15 cellular contexts compared by ENCODE assay signal in genomic region chr6:149845549-149845948, GRCh38. TPM values are rescaled to one million over a fixed set of nuclear protein-coding genes. Genes with fewer than 3 reads are reported as not detected.
DNase-seq lines count a peak whose midpoint lies in the region; ATAC-seq and TF ChIP-seq lines count a peak whose summit lies in the region.
"Had no signal": no experiment of that assay in that cellular context is flagged by ENCODE, and none has a peak within 500 bp of the region (broad histone marks: within the 10 kb centered on the region; RNA-seq: fewer than 3 reads in every experiment).

No MANE protein-coding gene starts in this region.

- no peak for TF ChIP-seq CTCF in IMR-90 (conservative IDR thresholded peaks at IDR 0.05; ENCODE audit: low read depth, low read length)
- no peak for TF ChIP-seq CTCF in RWPE2 (IDR thresholded peaks at IDR 0.05; ENCODE audit: poor library complexity, severe bottlenecking)
- no peak for TF ChIP-seq CTCF in mesothelial cell of epicardium (IDR thresholded peaks at IDR 0.05; ENCODE audit: unreplicated experiment)
- no peak for TF ChIP-seq CTCF in smooth muscle cell (IDR thresholded peaks at IDR 0.05; ENCODE audit: borderline replicate concordance, insufficient read depth, poor library complexity, severe bottlenecking)

- BruUV-seq in IMR-90 (replicated peaks; lab: Mats Ljungman, UMichigan): no TSS peak

- peak overlapping the region; percentile 18 for H2AK9ac ChIP-seq in IMR-90 (replicated peaks; ENCODE audit: low read depth, low read length, poor library complexity)

- no peak for TF ChIP-seq POLR2A in IMR-90 (IDR thresholded peaks at IDR 0.05; ENCODE audit: low read depth, low read length)

- dilution Hi-C loops in IMR-90 (cut with HindIII; ENCODE audit: low sequenced_read_pairs, unreplicated experiment): no loop called here

- peak overlapping the region; percentile 76 for H3K27ac Mint-ChIP-seq in mesothelial cell of epicardium
- H3K27ac Mint-ChIP-seq in natural killer cell treated with Interleukin-12 subunit alpha and Interleukin-12 subunit beta and Interleukin-15 and Interleukin-18, amount 100 ng/mL, for 72 hours: no peak overlapping the region
- H3K27ac Mint-ChIP-seq: IgD-negative memory B cell had no signal

- H3K9ac ChIP-seq in IMR-90 (ENCODE audit: low read depth, low read length) (no peak overlapping the region), smooth muscle cell (ENCODE audit: low read depth) (no peak overlapping the region)

- peaks cover 36% of the 10 kb centered on the region for H3K9me1 ChIP-seq in IMR-90 (ENCODE audit: insufficient read depth, low read length)

- peaks cover 9% of the 10 kb centered on the region; the same call in 1 of the 2 replicates for H3K36me3 ChIP-seq in IMR-90 (ENCODE audit: control insufficient read depth, insufficient read depth, low read length)
- H3K36me3 ChIP-seq in RWPE2 (ENCODE audit: low read depth): peaks cover 54% of the 10 kb centered on the region
- no peaks in the 10 kb centered on the region for H3K36me3 ChIP-seq in smooth muscle cell (ENCODE audit: low read depth)

- H3K56ac ChIP-seq in IMR-90 (ENCODE audit: extremely low read depth, insufficient read depth, low read length): no peak overlapping the region

- H3K4me3 Mint-ChIP-seq in mesothelial cell of epicardium: no peak overlapping the region
- no peak overlapping the region for H3K4me3 Mint-ChIP-seq in natural killer cell treated with Interleukin-12 subunit alpha and Interleukin-12 subunit beta and Interleukin-15 and Interleukin-18, amount 100 ng/mL, for 72 hours
- H3K4me3 Mint-ChIP-seq: IgD-negative memory B cell had no signal

- peaks cover 25% of the 10 kb centered on the region for H3K4me1 Mint-ChIP-seq in mesothelial cell of epicardium
- H3K4me1 Mint-ChIP-seq in natural killer cell treated with Interleukin-12 subunit alpha and Interleukin-12 subunit beta and Interleukin-15 and Interleukin-18, amount 100 ng/mL, for 72 hours (ENCODE audit: low read depth in 2 of 2): no peaks in the 10 kb centered on the region

- intact Hi-C loops in IMR-90 (cut with micrococcal nuclease): no loop called here

- H3K27me3 ChIP-seq in IMR-90 (ENCODE audit: control insufficient read depth, insufficient read depth, low read length) (no peaks in the 10 kb centered on the region), RWPE2 (ENCODE audit: insufficient read depth, poor library complexity, severe bottlenecking) (no peaks in the 10 kb centered on the region), smooth muscle cell (ENCODE audit: low read depth) (no peaks in the 10 kb centered on the region)

- H3K36me3 Mint-ChIP-seq in mesothelial cell of epicardium: peaks cover 10% of the 10 kb centered on the region
- no peaks in the 10 kb centered on the region for H3K36me3 Mint-ChIP-seq in natural killer cell treated with Interleukin-12 subunit alpha and Interleukin-12 subunit beta and Interleukin-15 and Interleukin-18, amount 100 ng/mL, for 72 hours

- CTCF ChIA-PET in IMR-90 (lab: Yijun Ruan, JAX): no interaction called here

- peaks cover 13% of the 10 kb centered on the region for H4K20me1 ChIP-seq in IMR-90 (ENCODE audit: insufficient read depth, low read length)
- H4K20me1 ChIP-seq in smooth muscle cell (ENCODE audit: low read depth): peaks cover 16% of the 10 kb centered on the region

- H3K18ac ChIP-seq in IMR-90 (ENCODE audit: low read depth, low read length): 0 out of 2 replicates have a peak overlapping the region, but pooled peaks have one; percentile 4

- H4K8ac ChIP-seq in IMR-90 (ENCODE audit: low read depth in 2 of 2, low read length in 2 of 2): peak overlapping the region in 1 of 2 experiments; percentile 31; a peak in 1 of 4 replicates

- H3K27ac ChIP-seq in IMR-90 (ENCODE audit: insufficient read depth, low read length) (no peak overlapping the region), RWPE2 (ENCODE audit: poor library complexity, severe bottlenecking) (peak overlapping the region; percentile 82), smooth muscle cell (ENCODE audit: low read depth) (peak overlapping the region; percentile 83)

- H3K4me2 ChIP-seq in IMR-90 (ENCODE audit: low read depth, low read length) (no peak overlapping the region), smooth muscle cell (no peak overlapping the region)

- H2AK5ac ChIP-seq in IMR-90 (ENCODE audit: low read depth, low read length): peak overlapping the region; percentile 93

- H2BK5ac ChIP-seq in IMR-90 (ENCODE audit: low read depth, low read length, poor library complexity, severe bottlenecking): peak overlapping the region; percentile 43

- peak overlapping the region; percentile 92 for H4K91ac ChIP-seq in IMR-90 (ENCODE audit: insufficient read depth, low read depth, low read length)

- H3K4me1 ChIP-seq in IMR-90 (ENCODE audit: control insufficient read depth, insufficient read depth, low read length) (peaks cover 32% of the 10 kb centered on the region), RWPE2 (ENCODE audit: insufficient read depth, poor library complexity, severe bottlenecking) (peaks cover 37% of the 10 kb centered on the region), smooth muscle cell (ENCODE audit: low read depth) (peaks cover 9% of the 10 kb centered on the region)

- H3K9me3 ChIP-seq in IMR-90 (ENCODE audit: control insufficient read depth, insufficient read depth, low read length) (no peaks in the 10 kb centered on the region), RWPE2 (ENCODE audit: severe bottlenecking) (no peaks in the 10 kb centered on the region), smooth muscle cell (replicated peaks; ENCODE audit: low read depth) (no peaks in the 10 kb centered on the region)

- DNase-seq in IMR-90: no peak
- no peak for DNase-seq in RWPE2 (ENCODE audit: low spot score)
- no peak for DNase-seq in mesothelial cell of epicardium (ENCODE audit: low spot score in 2 of 2, unreplicated experiment in 2 of 2)
- DNase-seq in smooth muscle cell (lab: John Stamatoyannopoulos, UW; ENCODE audit: unreplicated experiment): no peak
- DNase-seq in natural killer cell treated with Interleukin-12 subunit alpha and Interleukin-12 subunit beta and Interleukin-15 and Interleukin-18, amount 100 ng/mL, for 72 hours (ENCODE audit: low spot score): no peak
- DNase-seq in NCI-H187 (lab: John Stamatoyannopoulos, UW): no peak
- DNase-seq: AML-193, HFFc6, Kasumi-1, MM.1S, NCI-H1092, NCI-H2081 had no signal

- peak overlapping the region; percentile 78 for H2BK20ac ChIP-seq in IMR-90 (ENCODE audit: low read depth, low read length)

- H3F3A ChIP-seq in smooth muscle cell (ENCODE audit: low read depth): peaks cover 24% of the 10 kb centered on the region

- H3K4me3 ChIP-seq in IMR-90 (ENCODE audit: insufficient read depth, low read depth, low read length) (no peak overlapping the region), RWPE2 (ENCODE audit: severe bottlenecking) (no peak overlapping the region), smooth muscle cell (no peak overlapping the region)

- 0 out of 2 replicates have a peak overlapping the region, but pooled peaks have one; percentile 1 for H4K5ac ChIP-seq in IMR-90 (ENCODE audit: low read depth, low read length)

- peak overlapping the region; percentile 93 for H3K4ac ChIP-seq in IMR-90 (ENCODE audit: low read depth, low read length)

- peak overlapping the region; percentile 93; the same call in 1 of the 3 replicates for H2BK15ac ChIP-seq in IMR-90 (ENCODE audit: low read depth, low read length)

- H3K79me1 ChIP-seq in IMR-90 (ENCODE audit: low read depth in 1 of 2, low read length in 2 of 2): peaks cover 23 to 63% of the 10 kb centered on the region in 2 experiments

- H3K9me3 Mint-ChIP-seq in mesothelial cell of epicardium: no peaks in the 10 kb centered on the region
- H3K9me3 Mint-ChIP-seq in natural killer cell treated with Interleukin-12 subunit alpha and Interleukin-12 subunit beta and Interleukin-15 and Interleukin-18, amount 100 ng/mL, for 72 hours: no peaks in the 10 kb centered on the region
- H3K9me3 Mint-ChIP-seq: HFFc6, IgD-negative memory B cell had no signal

- peak overlapping the region; percentile 88 for H2BK120ac ChIP-seq in IMR-90 (ENCODE audit: low read depth, low read length)

- ATAC-seq in IMR-90 (ENCODE audit: low read depth): no peak
- no peak for ATAC-seq in RWPE2 (ENCODE audit: low read depth)
- no peak for ATAC-seq in natural killer cell treated with Interleukin-12 subunit alpha and Interleukin-12 subunit beta and Interleukin-15 and Interleukin-18, amount 100 ng/mL, for 72 hours
- ATAC-seq in HG02970 (IDR thresholded peaks at IDR 0.05; ENCODE audit: low FRiP score, unreplicated experiment): no peak

- H3K27me3 Mint-ChIP-seq in mesothelial cell of epicardium (ENCODE audit: low read depth): no peaks in the 10 kb centered on the region
- H3K27me3 Mint-ChIP-seq in natural killer cell treated with Interleukin-12 subunit alpha and Interleukin-12 subunit beta and Interleukin-15 and Interleukin-18, amount 100 ng/mL, for 72 hours: peaks cover 5 to 20% of the 10 kb centered on the region in 2 donors

- no peaks in the 10 kb centered on the region for H3K79me2 ChIP-seq in smooth muscle cell (ENCODE audit: low read depth)

- H2AFZ ChIP-seq in IMR-90 (replicated peaks; ENCODE audit: low read length, poor library complexity) (no peak overlapping the region), smooth muscle cell (ENCODE audit: low read depth) (no peak overlapping the region)

- POLR2A ChIA-PET in IMR-90 (lab: Charles Lee; ENCODE audit: unreplicated experiment): no interaction called here

- H3K14ac ChIP-seq in IMR-90 (replicated peaks; ENCODE audit: low read depth, low read length): peak overlapping the region; percentile 62; the same call in 1 of the 2 replicates

- in situ Hi-C loops in IMR-90 (cut with MboI; ENCODE audit: low sequenced_read_pairs): loop anchor here (25.0 kb wide), 1 partner anchor 1217 kb away; no protein-coding TSS in a partner anchor

- TF ChIP-seq RAD21 in IMR-90 (IDR thresholded peaks at IDR 0.05; ENCODE audit: low read length): no peak

- H3K23ac ChIP-seq in IMR-90 (ENCODE audit: low read depth, low read length): no peak overlapping the region

- WGBS in IMR-90 (ENCODE audit: extremely low coverage in 2 of 2, insufficient read length in 1 of 2), 2 experiments: no CpG with 5 or more reads among the region's 3 CpGs
- 59% methylated on average over 3 of the region's 3 CpGs for WGBS in smooth muscle cell (ENCODE audit: low lambda C conversion rate)

RNA-seq across cellular contexts. Expression of gene LRP11, which starts 18.6 kb away (rescaled TPM):
- total RNA-seq in IMR-90 (2012; rRNA removed) (63.8 and 74.7 TPM in 2 replicates), mesothelial cell of epicardium (17.2 to 17.9 TPM (median 17.8 TPM) in 3 replicates), smooth muscle cell (69.5 and 85.5 TPM in 2 replicates)
- polyA plus RNA-seq in IMR-90 (2012; rRNA removed) (46.5 and 48.8 TPM in 2 replicates), smooth muscle cell (62.0 and 75.3 TPM in 2 replicates)
- polyA plus RNA-seq in IMR-90 (2012; cell fraction: cytosol; rRNA removed): 17.7 and 33.4 TPM in 2 replicates
- polyA plus RNA-seq in IMR-90 (2012; cell fraction: nucleus; rRNA removed; ENCODE audit: low replicate concordance): 21.3 and 25.1 TPM in 2 replicates
- 1 to 10 TPM; 1.6 to 2.9 TPM for total RNA-seq in natural killer cell treated with Interleukin-12 subunit alpha and Interleukin-12 subunit beta and Interleukin-15 and Interleukin-18, amount 100 ng/mL, for 72 hours

RNA-seq across cellular contexts. Expression of gene RAET1E, which starts 52.4 kb away (rescaled TPM):
- total RNA-seq in IMR-90 (2012; rRNA removed) (not detected in 2 replicates), mesothelial cell of epicardium (not detected in 3 replicates), smooth muscle cell (not detected in 2 replicates)
- polyA plus RNA-seq in IMR-90 (2012; rRNA removed) (not detected in 2 replicates), smooth muscle cell (not detected in 2 replicates)
- 0.02 TPM in 1 of 2 replicates, not detected in the other for polyA plus RNA-seq in IMR-90 (2012; cell fraction: cytosol; rRNA removed)
- 0.16 TPM in 1 of 2 replicates, not detected in the other for polyA plus RNA-seq in IMR-90 (2012; cell fraction: nucleus; rRNA removed; ENCODE audit: low replicate concordance)
- total RNA-seq in natural killer cell treated with Interleukin-12 subunit alpha and Interleukin-12 subunit beta and Interleukin-15 and Interleukin-18, amount 100 ng/mL, for 72 hours: not detected
- total RNA-seq: SK-MEL-5 had no signal
- polyA plus RNA-seq: IgD-negative memory B cell had no signal
